In genomic region chr14:31043379-31043778, GRCh38 we compare ENCODE assay signal across 27 cellular contexts.
"Had no signal": no experiment of that assay in that cellular context is flagged by ENCODE, and none has a peak within 500 bp of the region (broad histone marks: within the 10 kb centered on the region; RNA-seq: fewer than 3 reads in every experiment).

No MANE protein-coding gene starts in this region.

- DNase-seq: activated CD4-positive, alpha-beta T cell treated with anti-CD3 and anti-CD28 coated beads for 36 hours; activated CD8-positive, alpha-beta memory T cell treated with anti-CD3 and anti-CD28 coated beads, Interleukin-2, amount 50 U/mL, for 48 hours; activated CD8-positive, alpha-beta T cell treated with anti-CD3 and anti-CD28 coated beads for 36 hours; activated effector memory CD4-positive, alpha-beta T cell treated with Interleukin-2 at 50 U/mL for 16 hours; activated naive CD4-positive, alpha-beta T cell; activated T-cell treated with anti-CD3 and anti-CD28 coated beads, Interleukin-2, amount 50 U/mL, for 1 hour; amniotic stem cell; body of pancreas; central memory CD4-positive, alpha-beta T cell; Kasumi-1; KBM-7; NCI-H1048; NCI-H1694; NCI-H2029; NCI-H2107; NCI-H510A treated with DMSO at 0.1 percent for 48 hours; NCI-H69; NK-92 treated with Interleukin-12 subunit alpha and Interleukin-12 subunit beta, amount 100 ng/mL, for 24 hours; SHP77 treated with DMSO at 0.1 percent for 48 hours; T-cell; T-helper 2 cell; T1000 had no signal

- H3K4me3 Mint-ChIP-seq: activated CD4-positive, alpha-beta T cell treated with anti-CD3 and anti-CD28 coated beads for 36 hours; activated CD8-positive, alpha-beta T cell treated with anti-CD3 and anti-CD28 coated beads for 36 hours; activated naive CD4-positive, alpha-beta T cell treated with anti-CD3 and anti-CD28 coated beads, Interleukin-2, amount 50 U/mL, for 24 hours; T-cell had no signal

- H3K27ac ChIP-seq: ascending aorta, VCaP had no signal

- H3K4me3 ChIP-seq: ascending aorta, body of pancreas had no signal

- H3K9me3 Mint-ChIP-seq: activated CD8-positive, alpha-beta T cell treated with anti-CD3 and anti-CD28 coated beads for 36 hours; activated naive CD4-positive, alpha-beta T cell treated with anti-CD3 and anti-CD28 coated beads, Interleukin-2, amount 50 U/mL, for 24 hours; T-cell had no signal

- H3K36me3 ChIP-seq: ascending aorta had no signal

- H3K4me1 ChIP-seq: ascending aorta had no signal

- H3K9me3 ChIP-seq: ascending aorta, body of pancreas had no signal

- H3K27me3 ChIP-seq: ascending aorta, body of pancreas had no signal

- FAIRE-seq: bronchial epithelial cell, RCC 7860 had no signal

- ATAC-seq: activated CD4-positive, alpha-beta T cell treated with anti-CD3 and anti-CD28 coated beads for 36 hours; activated CD8-positive, alpha-beta T cell treated with anti-CD3 and anti-CD28 coated beads for 36 hours; body of pancreas; T-cell had no signal

- H3K27me3 Mint-ChIP-seq: activated CD4-positive, alpha-beta T cell treated with anti-CD3 and anti-CD28 coated beads for 36 hours; activated CD8-positive, alpha-beta T cell treated with anti-CD3 and anti-CD28 coated beads for 36 hours; activated naive CD4-positive, alpha-beta T cell treated with anti-CD3 and anti-CD28 coated beads, Interleukin-2, amount 50 U/mL, for 24 hours; T-cell had no signal

- H3K27ac Mint-ChIP-seq: activated CD4-positive, alpha-beta T cell treated with anti-CD3 and anti-CD28 coated beads for 36 hours; activated CD8-positive, alpha-beta T cell treated with anti-CD3 and anti-CD28 coated beads for 36 hours; activated naive CD4-positive, alpha-beta T cell treated with anti-CD3 and anti-CD28 coated beads, Interleukin-2, amount 50 U/mL, for 24 hours; T-cell had no signal
